ENCODE assay signal across 1 cellular context in genomic region chr12:52075409-52075724, GRCh38.
TF ChIP-seq lines count a peak whose summit lies in the region.

No MANE protein-coding gene starts in this region.

TF ChIP-seq in GM12878, 131 proteins besides CTCF, POLR2A, EP300 and RAD21:
- no peak for TF ChIP-seq FOXM1 (IDR thresholded peaks at IDR 0.05; ENCODE audit: low read depth, low read length)
- TF ChIP-seq ETV6 (conservative IDR thresholded peaks at IDR 0.05 in 1 of 2, IDR thresholded peaks at IDR 0.05 in 1 of 2; ENCODE audit: borderline replicate concordance in 1 of 2, low read depth in 1 of 2) = no peak
- TF ChIP-seq PAX8 (IDR thresholded peaks at IDR 0.05) = no peak
- TF ChIP-seq MEF2A (IDR thresholded peaks at IDR 0.05; ENCODE audit: insufficient read depth, low read depth, low read length) = no peak
- no peak for TF ChIP-seq HSF1 (IDR thresholded peaks at IDR 0.05; ENCODE audit: low read depth, low read length)
- TF ChIP-seq BRCA1 (IDR thresholded peaks at IDR 0.05; ENCODE audit: low read depth, low read length) = no peak
- TF ChIP-seq BCL3 (IDR thresholded peaks at IDR 0.05; ENCODE audit: borderline replicate concordance, insufficient read depth, low read depth, low read length, poor library complexity, severe bottlenecking) = no peak
- no peak for TF ChIP-seq ZNF274 (IDR thresholded peaks at IDR 0.05; ENCODE audit: insufficient read depth, insufficient read length)
- no peak for TF ChIP-seq EGR1 (IDR thresholded peaks at IDR 0.05; ENCODE audit: borderline replicate concordance in 1 of 2, low read depth in 2 of 2, low read length in 2 of 2)
- no peak for TF ChIP-seq SMC3 (IDR thresholded peaks at IDR 0.05; ENCODE audit: borderline replicate concordance, low read length)
- no peak for TF ChIP-seq RBBP5 (conservative IDR thresholded peaks at IDR 0.05)
- no peak for TF ChIP-seq ATF2 (IDR thresholded peaks at IDR 0.05; ENCODE audit: low read length)
- no peak for TF ChIP-seq PML (IDR thresholded peaks at IDR 0.05; ENCODE audit: low read length)
